1 cellular context compared by ENCODE assay signal in genomic region chr9:72718503-72718902, GRCh38.
TF ChIP-seq lines count a peak whose summit lies in the region.

No MANE protein-coding gene starts in this region.

TF ChIP-seq in WTC11, 78 proteins besides CTCF, POLR2A, EP300 and RAD21 (continued from another document):
- TF ChIP-seq AR (CRISPR knock-in tag; IDR thresholded peaks at IDR 0.05) (no peak), ZNF416 (CRISPR knock-in tag; IDR thresholded peaks at IDR 0.05) (no peak), KAT7 (CRISPR knock-in tag; IDR thresholded peaks at IDR 0.05; ENCODE audit: borderline replicate concordance) (no peak), NFE2L1 (CRISPR knock-in tag; IDR thresholded peaks at IDR 0.05) (no peak), TP53 (CRISPR knock-in tag; IDR thresholded peaks at IDR 0.05) (no peak), ZNF317 (CRISPR knock-in tag; IDR thresholded peaks at IDR 0.05; ENCODE audit: borderline replicate concordance, low read depth) (no peak), MLX (CRISPR knock-in tag; IDR thresholded peaks at IDR 0.05) (no peak), ZNF232 (CRISPR knock-in tag; IDR thresholded peaks at IDR 0.05) (no peak), NR1H2 (CRISPR knock-in tag; IDR thresholded peaks at IDR 0.05) (no peak), CREM (CRISPR knock-in tag; IDR thresholded peaks at IDR 0.05) (no peak), ATF1 (CRISPR knock-in tag; IDR thresholded peaks at IDR 0.05) (no peak), IRF2 (CRISPR knock-in tag; IDR thresholded peaks at IDR 0.05; ENCODE audit: borderline replicate concordance, low read depth) (no peak), ZMAT4 (CRISPR knock-in tag; IDR thresholded peaks at IDR 0.05) (no peak)
